Comparison of ENCODE assay signal across 1 cellular context in the genomic region with DNA sequence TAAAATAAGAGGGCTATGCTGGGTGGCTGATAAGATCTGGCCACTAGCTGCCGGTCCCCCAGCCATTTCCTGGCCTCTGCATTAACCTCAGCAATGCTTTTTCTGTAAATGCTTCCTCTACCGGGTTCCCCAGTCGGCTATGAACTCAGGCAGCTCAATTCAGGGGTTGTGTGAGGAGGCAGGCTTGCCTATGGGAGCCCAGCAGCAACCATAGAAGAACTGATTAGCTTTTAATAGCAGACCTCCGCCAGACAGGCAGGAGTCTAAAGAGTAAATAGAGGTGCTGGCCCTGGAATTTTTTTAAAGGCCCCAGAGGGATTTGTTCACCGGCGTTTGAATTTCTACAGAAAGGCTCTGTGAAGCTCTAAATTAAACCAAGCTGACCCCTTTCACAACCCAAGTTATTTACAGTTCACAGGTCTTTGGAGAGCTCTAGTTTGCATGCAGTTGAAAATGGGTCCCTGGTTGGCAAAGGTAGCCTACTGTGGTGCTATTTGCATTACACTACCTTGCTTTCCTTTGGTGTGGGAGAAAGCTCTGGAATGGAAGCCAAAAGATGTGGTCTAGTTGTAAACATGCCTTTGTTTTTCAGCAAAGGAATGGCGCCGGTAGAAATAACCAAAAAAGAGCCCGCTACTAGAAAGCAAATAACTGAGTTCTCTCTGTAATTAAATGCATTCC.
TF ChIP-seq lines count a peak whose summit lies in the region.

No MANE protein-coding gene starts in this region.

TF ChIP-seq in HepG2, 621 proteins besides CTCF, POLR2A, EP300 and RAD21 (continued from another document and continues in another):
- TF ChIP-seq, protein P1, sequence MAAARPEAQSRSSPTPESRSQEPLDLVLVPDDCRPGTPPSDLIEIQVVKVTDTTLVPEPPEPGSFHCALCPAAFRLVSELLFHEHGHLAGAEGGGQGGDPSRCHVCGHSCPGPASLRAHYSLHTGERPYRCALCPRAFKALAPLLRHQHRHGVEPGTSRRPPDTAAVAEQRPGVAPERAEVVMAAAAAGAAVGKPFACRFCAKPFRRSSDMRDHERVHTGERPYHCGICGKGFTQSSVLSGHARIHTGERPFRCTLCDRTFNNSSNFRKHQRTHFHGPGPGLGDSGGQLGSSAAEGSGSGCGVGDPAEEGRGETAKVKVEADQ (CRISPR knock-in tag; IDR thresholded peaks at IDR 0.05; ENCODE audit: borderline replicate concordance) = no peak; the same call in 1 of the 2 replicates
- TF ChIP-seq TMF1 (CRISPR knock-in tag; IDR thresholded peaks at IDR 0.05; ENCODE audit: low read depth) (no peak), RNF2 (conservative IDR thresholded peaks at IDR 0.05; ENCODE audit: low read depth) (no peak), ZNF569 (CRISPR knock-in tag; IDR thresholded peaks at IDR 0.05; ENCODE audit: borderline replicate concordance) (no peak), ERF (CRISPR knock-in tag; IDR thresholded peaks at IDR 0.05) (no peak; the same call in 1 of the 2 replicates), ASH2L (IDR thresholded peaks at IDR 0.05; ENCODE audit: insufficient read length, low read depth, low read length) (no peak), ZNF543 (CRISPR knock-in tag; IDR thresholded peaks at IDR 0.05) (no peak), PPARG (CRISPR knock-in tag; conservative IDR thresholded peaks at IDR 0.05) (0 out of 2 replicates have a peak, but pooled peaks have one; percentile 9), ZNF124 (CRISPR knock-in tag; IDR thresholded peaks at IDR 0.05) (no peak), POLR2G (IDR thresholded peaks at IDR 0.05; ENCODE audit: low read depth, low read length) (peak; percentile 75; the same call in 1 of the 2 replicates), SAFB2 (CRISPR knock-in tag; IDR thresholded peaks at IDR 0.05; ENCODE audit: borderline replicate concordance, low read depth) (no peak; the same call in 1 of the 2 replicates), ZNF329 (CRISPR knock-in tag; IDR thresholded peaks at IDR 0.05; ENCODE audit: low read depth) (no peak), MED8 (CRISPR knock-in tag; IDR thresholded peaks at IDR 0.05; ENCODE audit: insufficient replicate concordance) (peak; percentile 75), BRD4 (CRISPR knock-in tag; IDR thresholded peaks at IDR 0.05) (no peak), ZNF431 (CRISPR knock-in tag; IDR thresholded peaks at IDR 0.05; ENCODE audit: borderline replicate concordance, low read depth) (no peak), ZKSCAN8 (CRISPR knock-in tag; IDR thresholded peaks at IDR 0.05; ENCODE audit: borderline replicate concordance) (no peak), FIP1L1 (IDR thresholded peaks at IDR 0.05; ENCODE audit: borderline replicate concordance, insufficient read depth, low read depth, low read length) (no peak), ZNF17 (CRISPR knock-in tag; IDR thresholded peaks at IDR 0.05) (no peak), SIX4 (CRISPR knock-in tag; IDR thresholded peaks at IDR 0.05) (0 out of 2 replicates have a peak, but pooled peaks have one; percentile 58), ZNF451 (CRISPR knock-in tag; IDR thresholded peaks at IDR 0.05) (no peak), HNRNPL (IDR thresholded peaks at IDR 0.05; ENCODE audit: low read depth, low read length) (no peak), TEAD2 (CRISPR knock-in tag; IDR thresholded peaks at IDR 0.05) (no peak), RXRA (CRISPR knock-in tag; IDR thresholded peaks at IDR 0.05) (peak; percentile 71; the same call in 1 of the 2 replicates), ZNF274 (CRISPR knock-in tag; IDR thresholded peaks at IDR 0.05) (no peak), ZNF552 (CRISPR knock-in tag; IDR thresholded peaks at IDR 0.05; ENCODE audit: borderline replicate concordance) (no peak), WIZ (CRISPR knock-in tag; IDR thresholded peaks at IDR 0.05) (peak; percentile 81; the same call in 1 of the 2 replicates), ZNF780A (CRISPR knock-in tag; IDR thresholded peaks at IDR 0.05) (no peak), MED1 (CRISPR knock-in tag; IDR thresholded peaks at IDR 0.05) (peak; percentile 67), RORA (CRISPR knock-in tag; IDR thresholded peaks at IDR 0.05) (no peak), SNAPC2 (CRISPR knock-in tag; IDR thresholded peaks at IDR 0.05) (no peak), HHEX (CRISPR knock-in tag; IDR thresholded peaks at IDR 0.05) (peak; percentile 54; the same call in 1 of the 2 replicates), ZSCAN9 (CRISPR knock-in tag; IDR thresholded peaks at IDR 0.05; ENCODE audit: borderline replicate concordance) (0 out of 2 replicates have a peak, but pooled peaks have one; percentile 49), DNMT3B (CRISPR knock-in tag; conservative IDR thresholded peaks at IDR 0.05) (no peak), ZBTB21 (CRISPR knock-in tag; IDR thresholded peaks at IDR 0.05) (0 out of 2 replicates have a peak, but pooled peaks have one; percentile 30), PAX8 (CRISPR knock-in tag; IDR thresholded peaks at IDR 0.05; ENCODE audit: borderline replicate concordance) (no peak), BHLHE40 (IDR thresholded peaks at IDR 0.05; ENCODE audit: low read length) (no peak), ZNF234 (CRISPR knock-in tag; conservative IDR thresholded peaks at IDR 0.05) (no peak)
- TF ChIP-seq, protein P2, sequence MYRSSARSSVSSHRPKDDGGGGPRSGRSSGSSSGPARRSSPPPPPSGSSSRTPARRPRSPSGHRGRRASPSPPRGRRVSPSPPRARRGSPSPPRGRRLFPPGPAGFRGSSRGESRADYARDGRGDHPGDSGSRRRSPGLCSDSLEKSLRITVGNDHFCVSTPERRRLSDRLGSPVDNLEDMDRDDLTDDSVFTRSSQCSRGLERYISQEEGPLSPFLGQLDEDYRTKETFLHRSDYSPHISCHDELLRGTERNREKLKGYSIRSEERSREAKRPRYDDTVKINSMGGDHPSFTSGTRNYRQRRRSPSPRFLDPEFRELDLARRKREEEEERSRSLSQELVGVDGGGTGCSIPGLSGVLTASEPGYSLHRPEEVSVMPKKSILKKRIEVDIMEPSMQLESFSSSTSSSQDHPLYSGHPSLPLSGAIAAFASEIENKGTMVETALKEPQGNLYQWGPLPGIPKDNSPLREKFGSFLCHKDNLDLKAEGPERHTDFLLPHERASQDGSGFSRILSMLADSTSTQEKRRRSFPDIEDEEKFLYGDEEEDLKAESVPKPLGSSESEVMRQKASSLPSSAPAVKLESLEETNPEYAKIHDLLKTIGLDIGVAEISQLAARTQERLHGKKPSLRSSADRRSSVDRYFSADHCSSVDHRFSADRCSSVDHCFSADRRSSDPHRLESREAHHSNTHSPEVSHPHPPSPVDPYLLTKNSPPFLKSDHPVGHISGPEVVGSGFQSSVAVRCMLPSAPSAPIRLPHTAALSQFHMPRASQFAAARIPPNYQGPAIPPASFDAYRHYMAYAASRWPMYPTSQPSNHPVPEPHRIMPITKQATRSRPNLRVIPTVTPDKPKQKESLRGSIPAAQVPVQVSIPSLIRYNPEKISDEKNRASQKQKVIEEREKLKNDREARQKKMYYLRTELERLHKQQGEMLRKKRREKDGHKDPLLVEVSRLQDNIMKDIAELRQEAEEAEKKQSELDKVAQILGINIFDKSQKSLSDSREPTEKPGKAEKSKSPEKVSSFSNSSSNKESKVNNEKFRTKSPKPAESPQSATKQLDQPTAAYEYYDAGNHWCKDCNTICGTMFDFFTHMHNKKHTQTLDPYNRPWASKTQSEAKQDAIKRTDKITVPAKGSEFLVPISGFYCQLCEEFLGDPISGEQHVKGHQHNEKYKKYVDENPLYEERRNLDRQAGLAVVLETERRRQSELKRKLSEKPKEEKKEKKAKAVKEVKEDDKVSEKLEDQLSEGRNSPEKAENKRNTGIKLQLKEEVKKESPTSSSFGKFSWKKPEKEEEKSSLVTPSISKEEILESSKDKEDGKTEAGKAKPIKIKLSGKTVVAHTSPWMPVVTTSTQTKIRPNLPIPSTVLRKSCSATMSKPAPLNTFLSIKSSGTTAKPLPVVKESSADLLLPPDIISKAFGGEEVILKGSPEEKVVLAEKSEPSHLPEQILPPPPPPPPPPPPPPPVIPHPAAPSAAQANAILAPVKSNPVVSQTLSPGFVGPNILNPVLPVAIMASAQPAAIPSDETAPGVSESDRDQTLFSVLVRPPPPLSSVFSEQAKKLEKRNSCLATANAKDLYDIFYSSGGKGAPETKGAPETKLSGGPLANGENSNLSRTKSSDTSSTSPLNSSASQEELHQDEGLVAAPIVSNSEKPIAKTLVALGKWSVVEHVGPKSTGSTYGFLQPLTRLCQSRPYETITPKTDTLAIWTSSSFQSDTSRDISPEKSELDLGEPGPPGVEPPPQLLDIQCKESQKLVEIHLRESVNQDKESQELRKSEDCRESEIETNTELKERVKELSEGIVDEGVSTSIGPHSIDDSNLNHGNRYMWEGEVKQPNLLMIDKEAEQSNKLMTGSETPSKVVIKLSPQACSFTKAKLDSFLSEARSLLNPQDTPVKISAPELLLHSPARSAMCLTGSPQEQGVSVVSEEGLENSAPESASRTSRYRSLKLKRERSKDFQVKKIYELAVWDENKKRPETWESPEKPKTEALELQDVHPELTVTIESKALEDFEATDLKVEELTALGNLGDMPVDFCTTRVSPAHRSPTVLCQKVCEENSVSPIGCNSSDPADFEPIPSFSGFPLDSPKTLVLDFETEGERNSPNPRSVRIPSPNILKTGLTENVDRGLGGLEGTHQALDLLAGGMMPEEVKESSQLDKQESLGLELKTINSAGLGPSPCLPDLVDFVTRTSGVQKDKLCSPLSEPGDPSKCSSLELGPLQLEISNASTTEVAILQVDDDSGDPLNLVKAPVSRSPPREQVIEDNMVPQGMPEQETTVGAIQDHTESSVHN (CRISPR knock-in tag; IDR thresholded peaks at IDR 0.05) = no peak
- TF ChIP-seq, protein P3, sequence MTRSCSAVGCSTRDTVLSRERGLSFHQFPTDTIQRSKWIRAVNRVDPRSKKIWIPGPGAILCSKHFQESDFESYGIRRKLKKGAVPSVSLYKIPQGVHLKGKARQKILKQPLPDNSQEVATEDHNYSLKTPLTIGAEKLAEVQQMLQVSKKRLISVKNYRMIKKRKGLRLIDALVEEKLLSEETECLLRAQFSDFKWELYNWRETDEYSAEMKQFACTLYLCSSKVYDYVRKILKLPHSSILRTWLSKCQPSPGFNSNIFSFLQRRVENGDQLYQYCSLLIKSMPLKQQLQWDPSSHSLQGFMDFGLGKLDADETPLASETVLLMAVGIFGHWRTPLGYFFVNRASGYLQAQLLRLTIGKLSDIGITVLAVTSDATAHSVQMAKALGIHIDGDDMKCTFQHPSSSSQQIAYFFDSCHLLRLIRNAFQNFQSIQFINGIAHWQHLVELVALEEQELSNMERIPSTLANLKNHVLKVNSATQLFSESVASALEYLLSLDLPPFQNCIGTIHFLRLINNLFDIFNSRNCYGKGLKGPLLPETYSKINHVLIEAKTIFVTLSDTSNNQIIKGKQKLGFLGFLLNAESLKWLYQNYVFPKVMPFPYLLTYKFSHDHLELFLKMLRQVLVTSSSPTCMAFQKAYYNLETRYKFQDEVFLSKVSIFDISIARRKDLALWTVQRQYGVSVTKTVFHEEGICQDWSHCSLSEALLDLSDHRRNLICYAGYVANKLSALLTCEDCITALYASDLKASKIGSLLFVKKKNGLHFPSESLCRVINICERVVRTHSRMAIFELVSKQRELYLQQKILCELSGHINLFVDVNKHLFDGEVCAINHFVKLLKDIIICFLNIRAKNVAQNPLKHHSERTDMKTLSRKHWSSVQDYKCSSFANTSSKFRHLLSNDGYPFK (CRISPR knock-in tag; IDR thresholded peaks at IDR 0.05; ENCODE audit: borderline replicate concordance) = no peak
- TF ChIP-seq, protein P4, sequence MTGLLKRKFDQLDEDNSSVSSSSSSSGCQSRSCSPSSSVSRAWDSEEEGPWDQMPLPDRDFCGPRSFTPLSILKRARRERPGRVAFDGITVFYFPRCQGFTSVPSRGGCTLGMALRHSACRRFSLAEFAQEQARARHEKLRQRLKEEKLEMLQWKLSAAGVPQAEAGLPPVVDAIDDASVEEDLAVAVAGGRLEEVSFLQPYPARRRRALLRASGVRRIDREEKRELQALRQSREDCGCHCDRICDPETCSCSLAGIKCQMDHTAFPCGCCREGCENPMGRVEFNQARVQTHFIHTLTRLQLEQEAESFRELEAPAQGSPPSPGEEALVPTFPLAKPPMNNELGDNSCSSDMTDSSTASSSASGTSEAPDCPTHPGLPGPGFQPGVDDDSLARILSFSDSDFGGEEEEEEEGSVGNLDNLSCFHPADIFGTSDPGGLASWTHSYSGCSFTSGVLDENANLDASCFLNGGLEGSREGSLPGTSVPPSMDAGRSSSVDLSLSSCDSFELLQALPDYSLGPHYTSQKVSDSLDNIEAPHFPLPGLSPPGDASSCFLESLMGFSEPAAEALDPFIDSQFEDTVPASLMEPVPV (CRISPR knock-in tag; IDR thresholded peaks at IDR 0.05) = no peak
- TF ChIP-seq, protein P5, sequence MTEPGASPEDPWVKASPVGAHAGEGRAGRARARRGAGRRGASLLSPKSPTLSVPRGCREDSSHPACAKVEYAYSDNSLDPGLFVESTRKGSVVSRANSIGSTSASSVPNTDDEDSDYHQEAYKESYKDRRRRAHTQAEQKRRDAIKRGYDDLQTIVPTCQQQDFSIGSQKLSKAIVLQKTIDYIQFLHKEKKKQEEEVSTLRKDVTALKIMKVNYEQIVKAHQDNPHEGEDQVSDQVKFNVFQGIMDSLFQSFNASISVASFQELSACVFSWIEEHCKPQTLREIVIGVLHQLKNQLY (CRISPR knock-in tag; IDR thresholded peaks at IDR 0.05) = no peak
- TF ChIP-seq, protein P6, sequence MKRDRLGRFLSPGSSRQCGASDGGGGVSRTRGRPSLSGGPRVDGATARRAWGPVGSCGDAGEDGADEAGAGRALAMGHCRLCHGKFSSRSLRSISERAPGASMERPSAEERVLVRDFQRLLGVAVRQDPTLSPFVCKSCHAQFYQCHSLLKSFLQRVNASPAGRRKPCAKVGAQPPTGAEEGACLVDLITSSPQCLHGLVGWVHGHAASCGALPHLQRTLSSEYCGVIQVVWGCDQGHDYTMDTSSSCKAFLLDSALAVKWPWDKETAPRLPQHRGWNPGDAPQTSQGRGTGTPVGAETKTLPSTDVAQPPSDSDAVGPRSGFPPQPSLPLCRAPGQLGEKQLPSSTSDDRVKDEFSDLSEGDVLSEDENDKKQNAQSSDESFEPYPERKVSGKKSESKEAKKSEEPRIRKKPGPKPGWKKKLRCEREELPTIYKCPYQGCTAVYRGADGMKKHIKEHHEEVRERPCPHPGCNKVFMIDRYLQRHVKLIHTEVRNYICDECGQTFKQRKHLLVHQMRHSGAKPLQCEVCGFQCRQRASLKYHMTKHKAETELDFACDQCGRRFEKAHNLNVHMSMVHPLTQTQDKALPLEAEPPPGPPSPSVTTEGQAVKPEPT (CRISPR knock-in tag; IDR thresholded peaks at IDR 0.05; ENCODE audit: low read depth) = no peak
- TF ChIP-seq, protein P7, sequence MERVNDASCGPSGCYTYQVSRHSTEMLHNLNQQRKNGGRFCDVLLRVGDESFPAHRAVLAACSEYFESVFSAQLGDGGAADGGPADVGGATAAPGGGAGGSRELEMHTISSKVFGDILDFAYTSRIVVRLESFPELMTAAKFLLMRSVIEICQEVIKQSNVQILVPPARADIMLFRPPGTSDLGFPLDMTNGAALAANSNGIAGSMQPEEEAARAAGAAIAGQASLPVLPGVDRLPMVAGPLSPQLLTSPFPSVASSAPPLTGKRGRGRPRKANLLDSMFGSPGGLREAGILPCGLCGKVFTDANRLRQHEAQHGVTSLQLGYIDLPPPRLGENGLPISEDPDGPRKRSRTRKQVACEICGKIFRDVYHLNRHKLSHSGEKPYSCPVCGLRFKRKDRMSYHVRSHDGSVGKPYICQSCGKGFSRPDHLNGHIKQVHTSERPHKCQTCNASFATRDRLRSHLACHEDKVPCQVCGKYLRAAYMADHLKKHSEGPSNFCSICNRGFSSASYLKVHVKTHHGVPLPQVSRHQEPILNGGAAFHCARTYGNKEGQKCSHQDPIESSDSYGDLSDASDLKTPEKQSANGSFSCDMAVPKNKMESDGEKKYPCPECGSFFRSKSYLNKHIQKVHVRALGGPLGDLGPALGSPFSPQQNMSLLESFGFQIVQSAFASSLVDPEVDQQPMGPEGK (CRISPR knock-in tag; IDR thresholded peaks at IDR 0.05) = no peak
- TF ChIP-seq, protein P8, sequence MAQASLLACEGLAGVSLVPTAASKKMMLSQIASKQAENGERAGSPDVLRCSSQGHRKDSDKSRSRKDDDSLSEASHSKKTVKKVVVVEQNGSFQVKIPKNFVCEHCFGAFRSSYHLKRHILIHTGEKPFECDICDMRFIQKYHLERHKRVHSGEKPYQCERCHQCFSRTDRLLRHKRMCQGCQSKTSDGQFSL (CRISPR knock-in tag; IDR thresholded peaks at IDR 0.05) = no peak
